In genomic region chr1:23343246-23344110, GRCh38 we compare ENCODE assay signal across 8 cellular contexts. TPM values are rescaled to one million over a fixed set of nuclear protein-coding genes. Genes with fewer than 3 reads are reported as not detected.
DNase-seq lines count a peak whose midpoint lies in the region; ATAC-seq, FAIRE-seq and TF ChIP-seq lines count a peak whose summit lies in the region.

No MANE protein-coding gene starts in this region.

- H3K4me3 ChIP-seq in A549 (peak overlapping the region; percentile 93), SK-N-MC (peak overlapping the region; percentile 83), hepatocyte (peak overlapping the region; percentile 80), sigmoid colon (peak overlapping the region; percentile 68 to 92 (median 84))

- ATAC-seq in A549 (peak; percentile 54 to 60), GM18498 (IDR thresholded peaks at IDR 0.05; ENCODE audit: unreplicated experiment) (peak; percentile 16), HG03135 (IDR thresholded peaks at IDR 0.05; ENCODE audit: unreplicated experiment) (peak; percentile 19), HG03108 (IDR thresholded peaks at IDR 0.05; ENCODE audit: unreplicated experiment) (no peak)

- H3K9me2 ChIP-seq in hepatocyte (replicated peaks; ENCODE audit: insufficient read depth): no peaks in the 10 kb centered on the region

- H3K27ac ChIP-seq in A549 (peak overlapping the region; percentile 98 to 100), SK-N-MC (peak overlapping the region; percentile 95), adipose tissue (ENCODE audit: low read depth, low read length) (peak overlapping the region; percentile 87), hepatocyte (peak overlapping the region; percentile 97), sigmoid colon (peak overlapping the region; percentile 91 to 99 (median 98))

- no peak for FAIRE-seq in A549 (lab: Jason Lieb, UNC)

- peak overlapping the region; percentile 93 for H3K9ac ChIP-seq in SK-N-MC (ENCODE audit: insufficient read length)

- H3K4me1 ChIP-seq in A549 (peaks cover 36% of the 10 kb centered on the region), hepatocyte (ENCODE audit: insufficient read depth) (peaks cover 31% of the 10 kb centered on the region), sigmoid colon (peaks cover 0 to 57% (median 53%) of the 10 kb centered on the region in 4 donors)

- POLR2A ChIA-PET in A549 (lab: Yijun Ruan, JAX): interaction anchor here (0.6 to 1.6 kb wide), 16 partner anchors 9 to 433 kb away, joined by 3 to 33 read pairs (median 5); partner anchors contain the start of genes RPL11 and ZNF436

- H3K27me3 ChIP-seq in hepatocyte (no peaks in the 10 kb centered on the region), sigmoid colon (no peaks in the 10 kb centered on the region)

- under 1% methylated on average over 17 of the region's 65 CpGs for WGBS in A549 (ENCODE audit: missing lambda C conversion rate)
- WGBS in adipose tissue, 3 donors: 0 to 1% (median 0%) methylated on average over 38 to 64 of the region's 65 CpGs
- under 1% methylated on average over 37 of the region's 65 CpGs for whole genome bisulfite sequencing in hepatocyte (ENCODE audit: low lambda C conversion rate, missing lambda C conversion rate)
- WGBS in sigmoid colon, 2 donors: 0% methylated on average over 65 of the region's 65 CpGs

- H3K36me3 ChIP-seq in SK-N-MC (ENCODE audit: insufficient read depth, low read length): peaks cover 41% of the 10 kb centered on the region
- no peaks in the 10 kb centered on the region for H3K36me3 ChIP-seq in hepatocyte (replicated peaks; ENCODE audit: insufficient read depth, low read depth)
- H3K36me3 ChIP-seq in sigmoid colon: no peaks in the 10 kb centered on the region

- peak in 1 of 2 experiments; percentile 59 for DNase-seq in A549 (ENCODE audit: low read depth in 1 of 2, low spot score in 1 of 2)
- DNase-seq in SK-N-MC (ENCODE audit: low read depth, low spot score): no peak
- DNase-seq in hepatocyte (ENCODE audit: low spot score): peak; percentile 56
- DNase-seq in sigmoid colon: peak; percentile 70

- H3K9me3 ChIP-seq in A549 (no peaks in the 10 kb centered on the region), SK-N-MC (ENCODE audit: low read depth, low read length) (no peaks in the 10 kb centered on the region; the same call in 1 of the 2 replicates), hepatocyte (ENCODE audit: low read depth) (no peaks in the 10 kb centered on the region), sigmoid colon (no peaks in the 10 kb centered on the region)

- CTCF ChIA-PET in A549 (lab: Yijun Ruan, JAX): interaction anchor here (0.8 to 2.6 kb wide), 2 partner anchors 61 to 196 kb away, joined by 3 to 10 read pairs; no protein-coding TSS in a partner anchor

- no peak for TF ChIP-seq CTCF in A549 (IDR thresholded peaks at IDR 0.05)
- no peak for TF ChIP-seq CTCF in hepatocyte (IDR thresholded peaks at IDR 0.05; ENCODE audit: poor library complexity)
- no peak for TF ChIP-seq CTCF in sigmoid colon (IDR thresholded peaks at IDR 0.05)

- TF ChIP-seq POLR2A in A549 (IDR thresholded peaks at IDR 0.05; ENCODE audit: low read length): no peak
- TF ChIP-seq POLR2A in sigmoid colon (IDR thresholded peaks at IDR 0.05): no peak

- TF ChIP-seq EP300 in A549 (IDR thresholded peaks at IDR 0.05) (no peak), sigmoid colon (IDR thresholded peaks at IDR 0.05) (no peak)

- H2AFZ ChIP-seq in hepatocyte: no peak overlapping the region

- H3K4me2 ChIP-seq in A549 (peak overlapping the region; percentile 98), hepatocyte (peak overlapping the region; percentile 88)

- intact Hi-C loops in sigmoid colon (cut with DNase I): loop anchor here (1.0 to 2.0 kb wide), 3 partner anchors 25 to 79 kb away; no protein-coding TSS in a partner anchor

- TF ChIP-seq RAD21 in A549 (conservative IDR thresholded peaks at IDR 0.05 in 1 of 2, IDR thresholded peaks at IDR 0.05 in 1 of 2): no peak

- peaks cover 55% of the 10 kb centered on the region for H3K79me2 ChIP-seq in hepatocyte

- peaks cover 51% of the 10 kb centered on the region for H4K20me1 ChIP-seq in hepatocyte (ENCODE audit: insufficient read depth, poor library complexity, severe bottlenecking)

TF ChIP-seq in A549, 52 proteins besides CTCF, POLR2A, EP300 and RAD21:
- no peak for TF ChIP-seq KDM5A (IDR thresholded peaks at IDR 0.05)
- no peak for TF ChIP-seq FOSL2 (IDR thresholded peaks at IDR 0.05)
- TF ChIP-seq FOSL2 (CRISPR knock-in tag; IDR thresholded peaks at IDR 0.05): peak; percentile 35; the same call in 1 of the 2 replicates
- TF ChIP-seq, protein P1, sequence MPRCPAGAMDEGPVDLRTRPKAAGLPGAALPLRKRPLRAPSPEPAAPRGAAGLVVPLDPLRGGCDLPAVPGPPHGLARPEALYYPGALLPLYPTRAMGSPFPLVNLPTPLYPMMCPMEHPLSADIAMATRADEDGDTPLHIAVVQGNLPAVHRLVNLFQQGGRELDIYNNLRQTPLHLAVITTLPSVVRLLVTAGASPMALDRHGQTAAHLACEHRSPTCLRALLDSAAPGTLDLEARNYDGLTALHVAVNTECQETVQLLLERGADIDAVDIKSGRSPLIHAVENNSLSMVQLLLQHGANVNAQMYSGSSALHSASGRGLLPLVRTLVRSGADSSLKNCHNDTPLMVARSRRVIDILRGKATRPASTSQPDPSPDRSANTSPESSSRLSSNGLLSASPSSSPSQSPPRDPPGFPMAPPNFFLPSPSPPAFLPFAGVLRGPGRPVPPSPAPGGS (IDR thresholded peaks at IDR 0.05): 0 out of 3 replicates have a peak, but pooled peaks have one; percentile 57
- peak; percentile 38 for TF ChIP-seq PHF8 (IDR thresholded peaks at IDR 0.05; ENCODE audit: borderline replicate concordance, low read depth)

RNA-seq across cellular contexts. Expression of gene HNRNPR, which starts 0.6 kb away (rescaled TPM):
- polyA plus RNA-seq in A549 (2011; rRNA removed): 241 and 281 TPM in 2 replicates
- polyA plus RNA-seq in A549 (2012; cell fraction: cytosol; rRNA removed): 130 and 149 TPM in 2 replicates
- 59.0 and 100 TPM in 2 replicates for polyA plus RNA-seq in A549 (2012; cell fraction: nucleus; rRNA removed)
- 223 to 239 TPM (median 237 TPM) in 3 replicates for polyA plus RNA-seq in A549 (2017; fragmentation: RNase III; extraction: RNeasy Plus Mini Kit Qiagen cat#74134 plus additional on column Dnase treatment)
- 101 and 117 TPM in 2 replicates for polyA minus RNA-seq in A549 (2011; rRNA and poly(A)+ RNA removed)
- polyA plus RNA-seq in adipose tissue: 100 to 1,000 TPM in 1 of 3 donors, 10 to 100 TPM in 2; 26.2 to 101 (median 63.8) TPM
- 104 and 106 TPM in 2 replicates for total RNA-seq in hepatocyte
- polyA plus RNA-seq in hepatocyte: 105 and 112 TPM in 2 replicates
- 10 to 100 TPM; 59.3 to 72.1 (median 62.8) TPM for total RNA-seq in sigmoid colon
- polyA plus RNA-seq in sigmoid colon: 10 to 100 TPM; 62.9 to 89.2 (median 70.3) TPM

RNA-seq across cellular contexts. Expression of gene ZNF436, which starts 26.2 kb away (rescaled TPM):
- polyA plus RNA-seq in A549 (2011; rRNA removed) (7.5 and 8.3 TPM in 2 replicates), A549 (2017; fragmentation: RNase III; extraction: RNeasy Plus Mini Kit Qiagen cat#74134 plus additional on column Dnase treatment) (4.7 to 5.1 TPM (median 4.8 TPM) in 3 replicates), adipose tissue (10 to 100 TPM in 1 of 3 donors, 1 to 10 TPM in 2; 5.6 to 14.4 (median 7.4) TPM), hepatocyte (4.4 and 7.5 TPM in 2 replicates), sigmoid colon (1 to 10 TPM; 4.2 to 7.0 (median 5.1) TPM)
- polyA plus RNA-seq in A549 (2012; cell fraction: cytosol; rRNA removed): 1.2 and 1.4 TPM in 2 replicates
- polyA plus RNA-seq in A549 (2012; cell fraction: nucleus; rRNA removed): 1.1 and 1.2 TPM in 2 replicates
- polyA minus RNA-seq in A549 (2011; rRNA and poly(A)+ RNA removed): 8.0 and 8.5 TPM in 2 replicates
- total RNA-seq in hepatocyte (15.5 and 17.1 TPM in 2 replicates), sigmoid colon (10 to 100 TPM; 14.5 to 41.3 (median 16.8) TPM)
